Comparison of ENCODE assay signal across 10 cellular contexts in genomic region chr7:42914009-42914725, GRCh38. TPM values are rescaled to one million over a fixed set of nuclear protein-coding genes. Genes with fewer than 3 reads are reported as not detected.
A peak's percentile ranks its signal among the peaks of the same experiment; 100 is the strongest.
DNase-seq lines count a peak whose midpoint lies in the region; ATAC-seq, FAIRE-seq and TF ChIP-seq lines count a peak whose summit lies in the region.
"Had no signal": no experiment of that assay in that cellular context is flagged by ENCODE, and none has a peak within 500 bp of the region (broad histone marks: within the 10 kb centered on the region; RNA-seq: fewer than 3 reads in every experiment).

No MANE protein-coding gene starts in this region.

- intact Hi-C loops in esophagus squamous epithelium (cut with DNase I): no loop called here

- H3K27ac ChIP-seq in SK-N-MC (peak overlapping the region; percentile 49; the same call in 1 of the 2 replicates), esophagus squamous epithelium (peak overlapping the region in 3 of 4 donors; percentile 24 to 54 (median 51)), smooth muscle cell (ENCODE audit: low read depth) (peak overlapping the region; percentile 76)

- H3K9ac ChIP-seq in SK-N-MC (ENCODE audit: insufficient read length) (no peak overlapping the region), smooth muscle cell (ENCODE audit: low read depth) (peak overlapping the region; percentile 24)

- H3K4me3 ChIP-seq in SK-N-MC: no peak overlapping the region
- no peak overlapping the region for H3K4me3 ChIP-seq in esophagus squamous epithelium
- no peak overlapping the region for H3K4me3 ChIP-seq in smooth muscle cell
- H3K4me3 ChIP-seq: skin epidermis had no signal

- peaks cover 28% of the 10 kb centered on the region for H3F3A ChIP-seq in smooth muscle cell (ENCODE audit: low read depth)

- no peak for FAIRE-seq in RCC 7860 (lab: Jason Lieb, UNC)
- FAIRE-seq: endometrium had no signal

- H3K4me1 ChIP-seq in esophagus squamous epithelium: peaks cover 4 to 32% (median 11%) of the 10 kb centered on the region in 3 donors
- peaks cover 23% of the 10 kb centered on the region for H3K4me1 ChIP-seq in smooth muscle cell (ENCODE audit: low read depth)

- H3K79me2 ChIP-seq in smooth muscle cell (ENCODE audit: low read depth): peaks cover 6% of the 10 kb centered on the region

- H3K9me3 ChIP-seq in SK-N-MC (ENCODE audit: low read depth, low read length) (no peaks in the 10 kb centered on the region), esophagus squamous epithelium (no peaks in the 10 kb centered on the region), smooth muscle cell (replicated peaks; ENCODE audit: low read depth) (no peaks in the 10 kb centered on the region)

- WGBS in esophagus squamous epithelium, 2 donors: 56 to 61% methylated on average over 9 of the region's 10 CpGs
- WGBS in smooth muscle cell (ENCODE audit: low lambda C conversion rate): 49% methylated on average over 10 of the region's 10 CpGs

- ATAC-seq in HG03135 (IDR thresholded peaks at IDR 0.05; ENCODE audit: unreplicated experiment): no peak

- no peak for TF ChIP-seq POLR2A in esophagus squamous epithelium (IDR thresholded peaks at IDR 0.05)

- H3K27me3 ChIP-seq in esophagus squamous epithelium (no peaks in the 10 kb centered on the region), smooth muscle cell (ENCODE audit: low read depth) (no peaks in the 10 kb centered on the region)

- no peaks in the 10 kb centered on the region for H4K20me1 ChIP-seq in smooth muscle cell (ENCODE audit: low read depth)

- no peak overlapping the region for H2AFZ ChIP-seq in smooth muscle cell (ENCODE audit: low read depth)

- DNase-seq in H4 (ENCODE audit: low spot score) (peak; percentile 51), SK-N-MC (ENCODE audit: low read depth, low spot score) (no peak), esophagus squamous epithelium (lab: John Stamatoyannopoulos, UW) (no peak), smooth muscle cell (lab: John Stamatoyannopoulos, UW; ENCODE audit: unreplicated experiment) (no peak), ureter (ENCODE audit: low spot score) (no peak), RCC 7860 (ENCODE audit: low spot score) (no peak)
- DNase-seq: NCI-H146 had no signal

- peaks cover 44% of the 10 kb centered on the region for H3K36me3 ChIP-seq in SK-N-MC (ENCODE audit: insufficient read depth, low read length)
- peaks cover 0 to 40% (median 12%) of the 10 kb centered on the region in 3 donors for H3K36me3 ChIP-seq in esophagus squamous epithelium
- H3K36me3 ChIP-seq in smooth muscle cell (ENCODE audit: low read depth): peaks cover 11% of the 10 kb centered on the region

- H3K4me2 ChIP-seq in smooth muscle cell: peak overlapping the region; percentile 62

- no peak for TF ChIP-seq CTCF in esophagus squamous epithelium (IDR thresholded peaks at IDR 0.05)
- TF ChIP-seq CTCF in smooth muscle cell (IDR thresholded peaks at IDR 0.05; ENCODE audit: borderline replicate concordance, insufficient read depth, poor library complexity, severe bottlenecking): no peak

RNA-seq across cellular contexts. Expression of gene C7orf25, which starts 2.3 kb away (rescaled TPM):
- 13.2 and 15.8 TPM in 2 replicates for total RNA-seq in H4 (2014; rRNA removed; shearing (Covaris generic))
- total RNA-seq in esophagus squamous epithelium (1 to 10 TPM; 4.8 to 8.9 (median 7.0) TPM), smooth muscle cell (5.0 and 7.4 TPM in 2 replicates), ureter (6.6 TPM)
- polyA plus RNA-seq in smooth muscle cell: 1.9 and 2.2 TPM in 2 replicates

RNA-seq across cellular contexts. Expression of gene PSMA2, which starts 17.8 kb away (rescaled TPM):
- total RNA-seq in H4 (2014; rRNA removed; shearing (Covaris generic)): 653 and 656 TPM in 2 replicates
- total RNA-seq in esophagus squamous epithelium (100 to 1,000 TPM in 1 of 4 donors, 10 to 100 TPM in 3; 33.1 to 123 (median 81.4) TPM), smooth muscle cell (178 and 180 TPM in 2 replicates), ureter (46.7 TPM)
- polyA plus RNA-seq in smooth muscle cell: 246 and 271 TPM in 2 replicates

RNA-seq across cellular contexts. Expression of gene MRPL32, which starts 18.0 kb away (rescaled TPM):
- total RNA-seq in H4 (2014; rRNA removed; shearing (Covaris generic)): 114 and 145 TPM in 2 replicates
- total RNA-seq in esophagus squamous epithelium: 10 to 100 TPM; 48.9 to 61.4 (median 55.8) TPM
- total RNA-seq in smooth muscle cell: 76.7 and 82.1 TPM in 2 replicates
- 59.7 and 69.8 TPM in 2 replicates for polyA plus RNA-seq in smooth muscle cell
- 41.5 TPM for total RNA-seq in ureter
